Comparison of ENCODE assay signal across 25 cellular contexts in the genomic region with DNA sequence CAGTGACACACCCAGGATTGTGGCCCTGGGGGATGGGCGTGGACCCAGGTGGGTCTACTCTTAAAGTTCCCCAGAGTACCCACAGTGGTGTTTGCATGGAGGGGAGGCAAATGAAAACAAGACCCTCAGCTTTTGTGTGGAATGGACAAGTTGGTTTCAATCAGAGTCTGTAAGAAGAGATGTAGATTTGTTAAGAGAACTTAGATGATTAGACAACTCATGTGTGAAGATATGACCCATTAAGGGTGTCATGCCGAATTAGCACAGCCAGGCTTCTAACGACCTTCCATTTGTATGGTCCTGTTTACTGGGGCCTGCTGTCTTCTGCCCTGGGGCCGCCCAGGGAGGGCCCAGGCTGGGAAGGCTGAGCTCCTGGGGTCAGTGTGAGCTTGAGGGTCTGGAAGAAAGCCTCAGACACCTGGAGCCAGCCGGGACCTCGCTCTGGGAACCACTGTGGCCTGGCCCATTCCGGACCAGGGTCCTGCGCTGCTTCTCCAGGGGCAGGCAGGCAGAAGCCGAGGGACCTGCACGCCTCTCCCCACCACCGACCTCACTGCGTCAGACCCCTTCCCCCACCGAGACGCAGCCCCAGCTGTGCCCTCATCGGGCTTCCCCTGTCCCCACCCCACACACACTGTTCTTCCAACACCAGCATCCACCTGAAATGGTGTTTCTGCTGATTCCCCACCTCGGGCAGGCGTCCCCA. TPM values are rescaled to one million over a fixed set of nuclear protein-coding genes. Genes with fewer than 3 reads are reported as not detected.
"Had no signal": no experiment of that assay in that cellular context is flagged by ENCODE, and none has a peak within 500 bp of the region (broad histone marks: within the 10 kb centered on the region; RNA-seq: fewer than 3 reads in every experiment).

No MANE protein-coding gene starts in this region.

- H3K36me3 Mint-ChIP-seq: activated naive CD4-positive, alpha-beta T cell treated with anti-CD3 and anti-CD28 coated beads, Interleukin-2, amount 50 U/mL, for 24 hours had no signal

- DNase-seq: activated CD4-positive, alpha-beta T cell treated with anti-CD3 and anti-CD28 coated beads, Interleukin-2, amount 10 ng/mL, durations not matched to agents 7 days and 5 days; activated CD8-positive, alpha-beta T cell treated with anti-CD3 and anti-CD28 coated beads, Interleukin-2, amount 10 ng/mL, durations not matched to agents 7 days and 5 days; activated T-cell treated with anti-CD3 and anti-CD28 coated beads, Interleukin-2, amount 50 U/mL, for 24 hours; endodermal cell; foreskin keratinocyte; nucleus accumbens; stimulated activated CD4-positive, alpha-beta T cell treated with anti-CD3 and anti-CD28 coated beads, Interleukin-4, amount 100 ng/mL, for 4 hours had no signal

- H3K4me1 Mint-ChIP-seq: activated CD4-positive, alpha-beta T cell treated with anti-CD3 and anti-CD28 coated beads, Interleukin-2, amount 10 ng/mL, durations not matched to agents 7 days and 5 days; activated naive CD4-positive, alpha-beta T cell treated with anti-CD3 and anti-CD28 coated beads, Interleukin-2, amount 50 U/mL, for 24 hours; endodermal cell; nephron had no signal

- H3K4me3 ChIP-seq: cardiac muscle cell, dorsolateral prefrontal cortex, psoas muscle, right lobe of liver, spleen, thoracic aorta, upper lobe of left lung had no signal

- H3K27me3 Mint-ChIP-seq: activated CD4-positive, alpha-beta T cell treated with anti-CD3 and anti-CD28 coated beads, Interleukin-2, amount 10 ng/mL, durations not matched to agents 7 days and 5 days; activated naive CD4-positive, alpha-beta T cell treated with anti-CD3 and anti-CD28 coated beads, Interleukin-2, amount 50 U/mL, for 24 hours; activated T-cell treated with anti-CD3 and anti-CD28 coated beads, Interleukin-2, amount 50 U/mL, for 24 hours; stimulated activated memory B cell treated with anti-CD40 and anti-IgM and Interleukin-4, amounts not matched to agents 10 μg/mL and 1 μg/mL and 100 μg/mL, for 72 hours had no signal

- H3K27me3 ChIP-seq: cardiac muscle cell, dorsolateral prefrontal cortex, foreskin keratinocyte, right lobe of liver, spleen, upper lobe of left lung had no signal

- ATAC-seq: activated CD8-positive, alpha-beta T cell treated with anti-CD3 and anti-CD28 coated beads, Interleukin-2, amount 10 ng/mL, durations not matched to agents 7 days and 5 days; foreskin keratinocyte; psoas muscle; right lobe of liver; stimulated activated memory B cell treated with anti-CD40 and anti-IgM and Interleukin-4, amounts not matched to agents 10 μg/mL and 1 μg/mL and 100 μg/mL, for 72 hours had no signal

- H3K36me3 ChIP-seq: cardiac muscle cell, right lobe of liver had no signal

- H3K9me3 Mint-ChIP-seq: activated CD4-positive, alpha-beta T cell treated with anti-CD3 and anti-CD28 coated beads, Interleukin-2, amount 10 ng/mL, durations not matched to agents 7 days and 5 days; activated naive CD4-positive, alpha-beta T cell treated with anti-CD3 and anti-CD28 coated beads, Interleukin-2, amount 50 U/mL, for 24 hours; activated T-cell treated with anti-CD3 and anti-CD28 coated beads, Interleukin-2, amount 50 U/mL, for 24 hours; activated T-helper 2 cell treated with anti-CD3 and anti-CD28 coated beads, Interferon-gamma antibody, Interleukin-2, Interleukin-4, amounts not matched to agents 10 μg/mL and 5 μg/mL and 100 μg/mL, durations not matched to agents 14 hours and 24 hours and 36 hours; endodermal cell; nephron; stimulated activated memory B cell treated with anti-CD40 and anti-IgM and Interleukin-4, amounts not matched to agents 10 μg/mL and 1 μg/mL and 100 μg/mL, for 72 hours; T-helper 1 cell treated with Interleukin-12 subunit alpha and Interleukin-12 subunit beta and Interleukin-4 antibody, amounts not matched to agents 30 μg/mL and 1 μg/mL, for 36 hours had no signal

- FAIRE-seq: colon had no signal

- H3K4me1 ChIP-seq: foreskin keratinocyte, psoas muscle, spleen had no signal

- H3K4me3 Mint-ChIP-seq: activated CD4-positive, alpha-beta T cell treated with anti-CD3 and anti-CD28 coated beads, Interleukin-2, amount 10 ng/mL, durations not matched to agents 7 days and 5 days; activated CD8-positive, alpha-beta T cell treated with anti-CD3 and anti-CD28 coated beads, Interleukin-2, amount 10 ng/mL, durations not matched to agents 7 days and 5 days; activated naive CD4-positive, alpha-beta T cell treated with anti-CD3 and anti-CD28 coated beads, Interleukin-2, amount 50 U/mL, for 24 hours; activated T-cell treated with anti-CD3 and anti-CD28 coated beads, Interleukin-2, amount 50 U/mL, for 24 hours; endodermal cell; nephron; stimulated activated memory B cell treated with anti-CD40 and anti-IgM and Interleukin-4, amounts not matched to agents 10 μg/mL and 1 μg/mL and 100 μg/mL, for 72 hours; T-helper 1 cell treated with Interleukin-12 subunit alpha and Interleukin-12 subunit beta and Interleukin-4 antibody, amounts not matched to agents 30 μg/mL and 1 μg/mL, for 36 hours had no signal

- H3K9me3 ChIP-seq: psoas muscle, right lobe of liver, spleen, thoracic aorta, upper lobe of left lung had no signal

- H3K27ac Mint-ChIP-seq: activated CD4-positive, alpha-beta T cell treated with anti-CD3 and anti-CD28 coated beads, Interleukin-2, amount 10 ng/mL, durations not matched to agents 7 days and 5 days; activated CD8-positive, alpha-beta T cell treated with anti-CD3 and anti-CD28 coated beads, Interleukin-2, amount 10 ng/mL, durations not matched to agents 7 days and 5 days; activated naive CD4-positive, alpha-beta T cell treated with anti-CD3 and anti-CD28 coated beads, Interleukin-2, amount 50 U/mL, for 24 hours; activated T-cell treated with anti-CD3 and anti-CD28 coated beads, Interleukin-2, amount 50 U/mL, for 24 hours; activated T-helper 2 cell treated with anti-CD3 and anti-CD28 coated beads, Interferon-gamma antibody, Interleukin-2, Interleukin-4, amounts not matched to agents 10 μg/mL and 5 μg/mL and 100 μg/mL, durations not matched to agents 14 hours and 24 hours and 36 hours; endodermal cell; nephron; stimulated activated memory B cell treated with anti-CD40 and anti-IgM and Interleukin-4, amounts not matched to agents 10 μg/mL and 1 μg/mL and 100 μg/mL, for 72 hours; T-helper 1 cell treated with Interleukin-12 subunit alpha and Interleukin-12 subunit beta and Interleukin-4 antibody, amounts not matched to agents 30 μg/mL and 1 μg/mL, for 36 hours had no signal

- H3K27ac ChIP-seq: cardiac muscle cell, dorsolateral prefrontal cortex, foreskin keratinocyte, psoas muscle, right lobe of liver, spleen, thoracic aorta, upper lobe of left lung had no signal

RNA-seq across cellular contexts. Expression of a gene that starts 38.9 kb away (rescaled TPM):
- total RNA-seq: activated CD4-positive, alpha-beta T cell treated with anti-CD3 and anti-CD28 coated beads, Interleukin-2, amount 10 ng/mL, durations not matched to agents 7 days and 5 days; activated CD8-positive, alpha-beta T cell treated with anti-CD3 and anti-CD28 coated beads, Interleukin-2, amount 10 ng/mL, durations not matched to agents 7 days and 5 days; activated T-helper 2 cell treated with anti-CD3 and anti-CD28 coated beads, Interferon-gamma antibody, Interleukin-2, Interleukin-4, amounts not matched to agents 10 μg/mL and 5 μg/mL and 100 μg/mL, durations not matched to agents 14 hours and 24 hours and 36 hours; cardiac muscle cell; dorsolateral prefrontal cortex; endodermal cell; epithelial cell of proximal tubule; fibroblast of lung; foreskin keratinocyte; kidney epithelial cell; lower leg skin; mesenteric fat pad; psoas muscle; right lobe of liver; spleen; thoracic aorta; upper lobe of left lung had no signal
- polyA plus RNA-seq: cardiac muscle cell, fibroblast of lung, foreskin keratinocyte, psoas muscle, spleen had no signal
